In genomic region chr2:202335791-202336467, GRCh38 we compare ENCODE assay signal across 24 cellular contexts. TPM values are rescaled to one million over a fixed set of nuclear protein-coding genes. Genes with fewer than 3 reads are reported as not detected.
A peak's percentile ranks its signal among the peaks of the same experiment; 100 is the strongest.
DNase-seq lines count a peak whose midpoint lies in the region; ATAC-seq and TF ChIP-seq lines count a peak whose summit lies in the region.
"Had no signal": no experiment of that assay in that cellular context is flagged by ENCODE, and none has a peak within 500 bp of the region (broad histone marks: within the 10 kb centered on the region; RNA-seq: fewer than 3 reads in every experiment).

No MANE protein-coding gene starts in this region.

- WGBS in lung, 2 donors = 89 to 96% methylated on average over 6 of the region's 6 CpGs

- H3K4me3 ChIP-seq in lung = no peak overlapping the region
- H3K4me3 ChIP-seq: adrenal gland, dorsolateral prefrontal cortex, left ventricle myocardium inferior, mucosa of descending colon, upper lobe of left lung had no signal

- no peak overlapping the region for H3K4me3 Mint-ChIP-seq in T-helper 17 cell
- no peak overlapping the region for H3K4me3 Mint-ChIP-seq in activated T-cell treated with anti-CD3 and anti-CD28 coated beads, Interleukin-2, amount 50 U/mL, for 4 hours
- H3K4me3 Mint-ChIP-seq: activated B cell treated with CpG ODN at 0.5 μM for 24 hours; activated CD4-positive, alpha-beta memory T cell treated with anti-CD3 and anti-CD28 coated beads for 36 hours; neural crest cell had no signal

- H3K4me1 ChIP-seq in lung (ENCODE audit: control insufficient read depth in 2 of 2, insufficient read depth in 2 of 2, low read length in 2 of 2) = no peaks in the 10 kb centered on the region
- H3K4me1 ChIP-seq: adrenal gland had no signal

- no peaks in the 10 kb centered on the region for H3K9me3 ChIP-seq in lung (ENCODE audit: control insufficient read depth in 2 of 2, insufficient read depth in 1 of 2, low read length in 1 of 2)
- no peaks in the 10 kb centered on the region for H3K9me3 ChIP-seq in T-helper 17 cell (ENCODE audit: control insufficient read depth, low read length, poor library complexity, severe bottlenecking)
- H3K9me3 ChIP-seq: adrenal gland, left ventricle myocardium inferior, mucosa of descending colon, upper lobe of left lung had no signal

- no peak for TF ChIP-seq CTCF in lung (IDR thresholded peaks at IDR 0.05; ENCODE audit: control extremely low read depth, extremely low read depth)

- no peaks in the 10 kb centered on the region for H3K9me3 Mint-ChIP-seq in activated T-cell treated with anti-CD3 and anti-CD28 coated beads, Interleukin-2, amount 50 U/mL, for 4 hours
- H3K9me3 Mint-ChIP-seq: activated B cell treated with CpG ODN at 0.5 μM for 24 hours; activated CD4-positive, alpha-beta memory T cell treated with anti-CD3 and anti-CD28 coated beads for 36 hours; neural crest cell had no signal

- no peak overlapping the region for H3K27ac Mint-ChIP-seq in T-helper 17 cell
- H3K27ac Mint-ChIP-seq: activated B cell treated with CpG ODN at 0.5 μM for 24 hours; activated CD4-positive, alpha-beta memory T cell treated with anti-CD3 and anti-CD28 coated beads for 36 hours had no signal

- peaks cover 2% of the 10 kb centered on the region for H3K36me3 Mint-ChIP-seq in T-helper 17 cell (ENCODE audit: low read depth)
- H3K36me3 Mint-ChIP-seq in activated T-cell treated with anti-CD3 and anti-CD28 coated beads, Interleukin-2, amount 50 U/mL, for 4 hours (ENCODE audit: insufficient read depth) = no peaks in the 10 kb centered on the region
- H3K36me3 Mint-ChIP-seq: activated CD4-positive, alpha-beta memory T cell treated with anti-CD3 and anti-CD28 coated beads for 36 hours had no signal

- no peaks in the 10 kb centered on the region for H3K36me3 ChIP-seq in lung (ENCODE audit: control insufficient read depth in 2 of 2, insufficient read depth in 2 of 2, low read length in 2 of 2)
- H3K36me3 ChIP-seq: adrenal gland, left ventricle myocardium inferior, upper lobe of left lung had no signal

- no peak overlapping the region for H3K27ac ChIP-seq in lung (ENCODE audit: low read depth in 1 of 2, low read length in 1 of 2)
- H3K27ac ChIP-seq: adrenal gland, dorsolateral prefrontal cortex, left ventricle myocardium inferior, upper lobe of left lung had no signal

- H3K27me3 ChIP-seq in lung (ENCODE audit: control insufficient read depth, insufficient read depth) = no peaks in the 10 kb centered on the region
- H3K27me3 ChIP-seq: adrenal gland, dorsolateral prefrontal cortex, upper lobe of left lung had no signal

- DNase-seq in DMS79 treated with DMSO at 0.1 percent for 48 hours (lab: John Stamatoyannopoulos, UW) (peak; percentile 35), HT1080 (ENCODE audit: low read depth) (peak; percentile 67), dermis blood vessel endothelial cell (peak; percentile 97), lung (ENCODE audit: low spot score) (no peak), T-helper 17 cell (no peak), NCI-H2029 (lab: John Stamatoyannopoulos, UW) (no peak)
- DNase-seq in activated T-cell treated with anti-CD3 and anti-CD28 coated beads, Interleukin-2, amount 50 U/mL, for 4 hours = no peak
- DNase-seq in effector CD4-positive, alpha-beta T cell = no peak
- DNase-seq: activated B cell treated with CpG ODN at 0.5 μM for 24 hours; activated CD4-positive, alpha-beta memory T cell treated with anti-CD3 and anti-CD28 coated beads for 36 hours; adrenal gland; COR-L47; dorsolateral prefrontal cortex; erythroblast; glutamatergic neuron; left ventricle myocardium inferior; MM.1S; mucosa of descending colon; NCI-H146; NCI-H446 treated with DMSO at 0.1 percent for 48 hours; RPMI8226 had no signal

- H3K27me3 Mint-ChIP-seq in T-helper 17 cell = no peaks in the 10 kb centered on the region
- H3K27me3 Mint-ChIP-seq in activated T-cell treated with anti-CD3 and anti-CD28 coated beads, Interleukin-2, amount 50 U/mL, for 4 hours (ENCODE audit: low read depth) = no peaks in the 10 kb centered on the region
- H3K27me3 Mint-ChIP-seq: activated B cell treated with CpG ODN at 0.5 μM for 24 hours; activated CD4-positive, alpha-beta memory T cell treated with anti-CD3 and anti-CD28 coated beads for 36 hours had no signal

- ATAC-seq in lung (ENCODE audit: insufficient read depth, low FRiP score) (peak; percentile 23), T-helper 17 cell (no peak)
- no peak for ATAC-seq in activated T-cell treated with anti-CD3 and anti-CD28 coated beads, Interleukin-2, amount 50 U/mL, for 4 hours
- ATAC-seq: mucosa of descending colon, SK-N-SH treated with all-trans-retinoic acid at 6 μM for 48 hours had no signal

- H3K4me1 Mint-ChIP-seq in T-helper 17 cell = peaks cover 4% of the 10 kb centered on the region
- H3K4me1 Mint-ChIP-seq in activated T-cell treated with anti-CD3 and anti-CD28 coated beads, Interleukin-2, amount 50 U/mL, for 4 hours (ENCODE audit: low read depth) = no peaks in the 10 kb centered on the region
- H3K4me1 Mint-ChIP-seq: activated B cell treated with CpG ODN at 0.5 μM for 24 hours, neural crest cell had no signal

RNA-seq across cellular contexts. Expression of gene BMPR2, which starts 40.2 kb away (rescaled TPM):
- 3.8 and 5.5 TPM in 2 replicates for total RNA-seq in HT1080 (2014; rRNA removed; shearing (Covaris generic))
- 8.9 and 13.2 TPM in 2 replicates for polyA plus RNA-seq in HT1080 (2015; cell fraction: cytosol; rRNA removed)
- 9.7 and 11.1 TPM in 2 replicates for polyA plus RNA-seq in HT1080 (2015; cell fraction: nucleus; rRNA removed)
- total RNA-seq in dermis blood vessel endothelial cell = 50.9 and 85.8 TPM in 2 replicates
- total RNA-seq in lung = 100 to 1,000 TPM in 1 of 2 donors, 10 to 100 TPM in 1; 55.0 to 107 TPM
- polyA plus RNA-seq in lung = 10 to 100 TPM; 11.4 to 18.3 TPM
- 10 to 100 TPM; 11.3 to 12.4 TPM for total RNA-seq in T-helper 17 cell
- 1 to 10 TPM; 3.8 to 4.8 (median 3.9) TPM for total RNA-seq in activated T-cell treated with anti-CD3 and anti-CD28 coated beads, Interleukin-2, amount 50 U/mL, for 4 hours

Comparison
In these comparisons a context has a peak if more than half of its experiments do, and no peak if none do; other contexts are left out.
1. DNase-seq: peak in DMS79 treated with DMSO at 0.1 percent for 48 hours (single experiment), HT1080 (single experiment) and dermis blood vessel endothelial cell (single experiment); none in lung (single experiment), T-helper 17 cell (0 of 3), NCI-H2029 (single experiment), activated T-cell treated with anti-CD3 and anti-CD28 coated beads, Interleukin-2, amount 50 U/mL, for 4 hours (single experiment) and effector CD4-positive, alpha-beta T cell (single experiment).